In genomic region chr11:31233425-31233824, GRCh38 we compare ENCODE assay signal across 12 cellular contexts.
DNase-seq lines count a peak whose midpoint lies in the region; ATAC-seq and TF ChIP-seq lines count a peak whose summit lies in the region.
"Had no signal": no experiment of that assay in that cellular context is flagged by ENCODE, and none has a peak within 500 bp of the region (broad histone marks: within the 10 kb centered on the region; RNA-seq: fewer than 3 reads in every experiment).

No MANE protein-coding gene starts in this region.

- no peaks in the 10 kb centered on the region for H4K20me1 ChIP-seq in Karpas-422 (ENCODE audit: insufficient read depth, low read depth, low read length)

- H3K36me3 ChIP-seq in Karpas-422 (ENCODE audit: insufficient read depth, low read length) = no peaks in the 10 kb centered on the region
- H3K36me3 ChIP-seq: transverse colon had no signal

- H3K4me2 ChIP-seq in Karpas-422 (ENCODE audit: low read depth, low read length, poor library complexity, severe bottlenecking) = no peak overlapping the region

- H3K27ac Mint-ChIP-seq in WTC11 (no peak overlapping the region), neural crest cell (ENCODE audit: unreplicated experiment) (no peak overlapping the region)
- H3K27ac Mint-ChIP-seq: activated CD8-positive, alpha-beta T cell treated with anti-CD3 and anti-CD28 coated beads for 36 hours had no signal

- H3K9ac ChIP-seq in Karpas-422 (ENCODE audit: low read length) = no peak overlapping the region

- H3K27ac ChIP-seq in Karpas-422 (ENCODE audit: low read length) = no peak overlapping the region
- H3K27ac ChIP-seq: transverse colon had no signal

- no peaks in the 10 kb centered on the region for H3K9me2 ChIP-seq in Karpas-422 (replicated peaks; ENCODE audit: insufficient read depth, low read length)

- DNase-seq in NCI-H1417 (lab: John Stamatoyannopoulos, UW) (peak in 2 of 3 experiments; percentile 33 to 63), NCI-H1417 treated with DMSO at 0.1 percent for 48 hours (lab: John Stamatoyannopoulos, UW) (no peak), Karpas-422 (peak; percentile 43), WTC11 (ENCODE audit: low spot score) (no peak), neural crest cell (ENCODE audit: low read depth, low spot score) (no peak), medulla oblongata (ENCODE audit: extremely low spot score) (no peak), ecto neural progenitor cell (ENCODE audit: low spot score) (no peak)
- DNase-seq in stimulated activated naive CD4-positive, alpha-beta T cell treated with Interleukin-2 at 50 U/mL for 16 hours (lab: John Stamatoyannopoulos, UW) = no peak
- DNase-seq: activated CD8-positive, alpha-beta T cell treated with anti-CD3 and anti-CD28 coated beads for 36 hours; left cardiac atrium; SIG-M5; transverse colon had no signal

- H3K4me1 Mint-ChIP-seq in WTC11 (peaks cover 24% of the 10 kb centered on the region), neural crest cell (peaks cover 29% of the 10 kb centered on the region)

- H2AFZ ChIP-seq in Karpas-422 (ENCODE audit: low read length) = no peak overlapping the region

- no peaks in the 10 kb centered on the region for H3K36me3 Mint-ChIP-seq in WTC11
- no peaks in the 10 kb centered on the region for H3K36me3 Mint-ChIP-seq in neural crest cell (ENCODE audit: low read depth)

- no peaks in the 10 kb centered on the region for H3K27me3 ChIP-seq in Karpas-422 (ENCODE audit: low read length)
- H3K27me3 ChIP-seq: transverse colon had no signal

- TF ChIP-seq CTCF in WTC11 (IDR thresholded peaks at IDR 0.05) (no peak), neural crest cell (conservative IDR thresholded peaks at IDR 0.05) (peak; percentile 58)

- peak; percentile 60 for ATAC-seq in WTC11
- ATAC-seq: activated CD8-positive, alpha-beta T cell treated with anti-CD3 and anti-CD28 coated beads for 36 hours; left cardiac atrium had no signal

- H3K79me2 ChIP-seq in Karpas-422 (ENCODE audit: low read length) = no peaks in the 10 kb centered on the region

- no peak overlapping the region for H3K4me3 Mint-ChIP-seq in WTC11
- H3K4me3 Mint-ChIP-seq in neural crest cell = no peak overlapping the region
- H3K4me3 Mint-ChIP-seq: activated CD8-positive, alpha-beta T cell treated with anti-CD3 and anti-CD28 coated beads for 36 hours had no signal

- CTCF ChIA-PET in WTC11 (lab: Charles Lee) = interaction anchor here (0.6 to 3.6 kb wide), 10 partner anchors 8 to 638 kb away, joined by 3 to 82 read pairs (median 4); no protein-coding TSS in a partner anchor

- H3K9me3 ChIP-seq in Karpas-422 (ENCODE audit: low read length) = no peaks in the 10 kb centered on the region
- H3K9me3 ChIP-seq: transverse colon had no signal

- POLR2A ChIA-PET in WTC11 (lab: Charles Lee) = no interaction called here

- H3K27me3 Mint-ChIP-seq in WTC11 (ENCODE audit: low read depth) (no peaks in the 10 kb centered on the region), neural crest cell (ENCODE audit: low read depth) (no peaks in the 10 kb centered on the region)

- H3K9me3 Mint-ChIP-seq in WTC11 (no peaks in the 10 kb centered on the region), neural crest cell (no peaks in the 10 kb centered on the region)
- H3K9me3 Mint-ChIP-seq: activated CD8-positive, alpha-beta T cell treated with anti-CD3 and anti-CD28 coated beads for 36 hours had no signal

- H3K4me1 ChIP-seq in Karpas-422 (ENCODE audit: low read length) = no peaks in the 10 kb centered on the region
- H3K4me1 ChIP-seq: transverse colon had no signal

- no peak overlapping the region for H3K4me3 ChIP-seq in Karpas-422 (ENCODE audit: low read length)
- H3K4me3 ChIP-seq: transverse colon had no signal

TF ChIP-seq in WTC11, 78 proteins besides CTCF, POLR2A, EP300 and RAD21 (continues in another document):
- TF ChIP-seq SMAD3 (CRISPR knock-in tag; IDR thresholded peaks at IDR 0.05; ENCODE audit: borderline replicate concordance) (no peak), OVOL2 (CRISPR knock-in tag; IDR thresholded peaks at IDR 0.05; ENCODE audit: borderline replicate concordance) (no peak), E2F4 (CRISPR knock-in tag; IDR thresholded peaks at IDR 0.05; ENCODE audit: borderline replicate concordance, low read depth) (no peak), E2F1 (CRISPR knock-in tag; IDR thresholded peaks at IDR 0.05) (no peak), ZNF425 (CRISPR knock-in tag; conservative IDR thresholded peaks at IDR 0.05) (no peak), NR3C1 (CRISPR knock-in tag; conservative IDR thresholded peaks at IDR 0.05; ENCODE audit: low read depth) (no peak), ZNF263 (CRISPR knock-in tag; IDR thresholded peaks at IDR 0.05; ENCODE audit: low read depth) (no peak), CBFB (CRISPR knock-in tag; IDR thresholded peaks at IDR 0.05; ENCODE audit: low read depth) (no peak), IRF2 (CRISPR knock-in tag; IDR thresholded peaks at IDR 0.05; ENCODE audit: borderline replicate concordance, low read depth) (no peak), ZNF219 (CRISPR knock-in tag; IDR thresholded peaks at IDR 0.05; ENCODE audit: borderline replicate concordance) (no peak), NR1H2 (CRISPR knock-in tag; IDR thresholded peaks at IDR 0.05) (no peak), MLX (CRISPR knock-in tag; IDR thresholded peaks at IDR 0.05) (no peak), NR2C2 (CRISPR knock-in tag; IDR thresholded peaks at IDR 0.05) (no peak), EMX1 (CRISPR knock-in tag; IDR thresholded peaks at IDR 0.05) (no peak), AR (CRISPR knock-in tag; IDR thresholded peaks at IDR 0.05) (no peak)

Comparison
In these comparisons a context has a peak if more than half of its experiments do, and no peak if none do; other contexts are left out.
1. DNase-seq: peak in NCI-H1417 (2 of 3) and Karpas-422 (single experiment); none in NCI-H1417 treated with DMSO at 0.1 percent for 48 hours (single experiment), WTC11 (single experiment), neural crest cell (single experiment), medulla oblongata (single experiment), ecto neural progenitor cell (single experiment) and stimulated activated naive CD4-positive, alpha-beta T cell treated with Interleukin-2 at 50 U/mL for 16 hours (single experiment).